Comparison of ENCODE assay signal across 1 cellular context in the genomic region with DNA sequence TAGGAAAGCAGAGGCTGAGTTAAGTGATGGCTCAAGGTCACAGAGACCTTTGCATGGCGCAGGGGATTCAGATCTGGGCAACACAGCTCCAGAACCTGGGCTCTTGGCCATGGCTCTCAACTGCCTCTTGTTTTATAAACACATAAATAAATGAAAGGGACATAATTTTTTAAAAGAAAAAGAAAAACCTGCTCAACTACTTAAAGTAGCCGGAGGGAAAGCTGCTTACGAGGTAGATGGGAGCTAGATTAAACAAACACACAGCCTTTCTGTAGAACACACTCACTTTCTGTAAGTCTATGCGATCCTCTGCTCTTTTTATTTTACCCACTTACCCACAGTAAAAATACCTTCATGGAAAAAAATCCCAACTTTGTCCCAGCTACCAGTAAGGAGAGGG.
TF ChIP-seq lines count a peak whose summit lies in the region.

No MANE protein-coding gene starts in this region.

TF ChIP-seq in WTC11, 78 proteins besides CTCF, POLR2A, EP300 and RAD21 (continued from another document):
- no peak for TF ChIP-seq ZNF121 (CRISPR knock-in tag; IDR thresholded peaks at IDR 0.05)
- TF ChIP-seq STAT6 (CRISPR knock-in tag; conservative IDR thresholded peaks at IDR 0.05; ENCODE audit: low read depth) = no peak
- TF ChIP-seq HMGXB4 (CRISPR knock-in tag; IDR thresholded peaks at IDR 0.05) = no peak
